In genomic region chr2:49490710-49491109, GRCh38 we compare ENCODE assay signal across 1 cellular context.
TF ChIP-seq lines count a peak whose summit lies in the region.

No MANE protein-coding gene starts in this region.

TF ChIP-seq in K562, 482 proteins besides CTCF, POLR2A, EP300 and RAD21 (continued from another document):
- TF ChIP-seq CLOCK (CRISPR knock-in tag; IDR thresholded peaks at IDR 0.05; ENCODE audit: borderline replicate concordance) = no peak
- TF ChIP-seq FOS (IDR thresholded peaks at IDR 0.05; ENCODE audit: extremely low read depth, insufficient read length) = no peak
- TF ChIP-seq MAFG (tag; conservative IDR thresholded peaks at IDR 0.05) = no peak
- no peak for TF ChIP-seq POLR2AphosphoS5 (IDR thresholded peaks at IDR 0.05; ENCODE audit: control insufficient read depth, insufficient read depth, low read depth, low read length)
- TF ChIP-seq KLF10 (CRISPR knock-in tag; IDR thresholded peaks at IDR 0.05) = no peak
- TF ChIP-seq ZNF407 (IDR thresholded peaks at IDR 0.05; ENCODE audit: low read depth) = no peak
- no peak for TF ChIP-seq MLLT1 (IDR thresholded peaks at IDR 0.05)
- TF ChIP-seq NCOA6 (IDR thresholded peaks at IDR 0.05) = no peak
- no peak for TF ChIP-seq TCFL5 (CRISPR knock-in tag; conservative IDR thresholded peaks at IDR 0.05)
- no peak for TF ChIP-seq POU5F1 (IDR thresholded peaks at IDR 0.05; ENCODE audit: borderline replicate concordance, low read depth, low read length, partially characterized antibody)
- no peak for TF ChIP-seq RBM34 (IDR thresholded peaks at IDR 0.05; ENCODE audit: borderline replicate concordance, insufficient read depth, low read length)
